ENCODE assay signal across 20 cellular contexts in genomic region chr5:155631116-155631515, GRCh38.
A peak's percentile ranks its signal among the peaks of the same experiment; 100 is the strongest.
DNase-seq lines count a peak whose midpoint lies in the region; ATAC-seq lines count a peak whose summit lies in the region.
"Had no signal": no experiment of that assay in that cellular context is flagged by ENCODE, and none has a peak within 500 bp of the region (broad histone marks: within the 10 kb centered on the region; RNA-seq: fewer than 3 reads in every experiment).

No MANE protein-coding gene starts in this region.

- DNase-seq in ELR (ENCODE audit: low read depth) (peak; percentile 4), NCI-H524 treated with DMSO at 0.1 percent for 48 hours (lab: John Stamatoyannopoulos, UW) (peak; percentile 1), cerebellum (ENCODE audit: low spot score) (peak; percentile 53), kidney tubule cell (ENCODE audit: low spot score) (peak; percentile 89), mesenteric fat pad (ENCODE audit: low spot score) (no peak), T-helper 2 cell (no peak)
- no peak for DNase-seq in activated CD4-positive, alpha-beta T cell treated with anti-CD3 and anti-CD28 coated beads, Interleukin-2, amount 50 U/mL, for 4 hours
- DNase-seq: activated CD4-positive, alpha-beta memory T cell treated with anti-CD3 and anti-CD28 coated beads for 36 hours; activated naive CD8-positive, alpha-beta T cell treated with anti-CD3 and anti-CD28 coated beads, Interleukin-2, amount 10 ng/mL, durations not matched to agents 7 days and 5 days; activated T-cell treated with anti-CD3 and anti-CD28 coated beads, Interleukin-2, amount 50 U/mL, for 72 hours; caudate nucleus; effector memory CD4-positive, alpha-beta T cell; foreskin fibroblast; lower lobe of right lung; natural killer cell; NCI-H1105 treated with DMSO at 0.1 percent for 48 hours; NCI-H226; posterior cingulate gyrus had no signal

- no peak for ATAC-seq in HG02840 (IDR thresholded peaks at IDR 0.05; ENCODE audit: low FRiP score, unreplicated experiment)
- ATAC-seq: activated T-cell treated with anti-CD3 and anti-CD28 coated beads, Interleukin-2, amount 50 U/mL, for 72 hours; K562; lower lobe of right lung; natural killer cell had no signal

Comparison
In these comparisons a context has a peak if more than half of its experiments do, and no peak if none do; other contexts are left out.
1. DNase-seq: peak in ELR (single experiment), NCI-H524 treated with DMSO at 0.1 percent for 48 hours (single experiment), cerebellum (single experiment) and kidney tubule cell (single experiment); none in activated CD4-positive, alpha-beta T cell treated with anti-CD3 and anti-CD28 coated beads, Interleukin-2, amount 50 U/mL, for 4 hours (0 of 2), mesenteric fat pad (single experiment) and T-helper 2 cell (0 of 5).